In the genomic region with DNA sequence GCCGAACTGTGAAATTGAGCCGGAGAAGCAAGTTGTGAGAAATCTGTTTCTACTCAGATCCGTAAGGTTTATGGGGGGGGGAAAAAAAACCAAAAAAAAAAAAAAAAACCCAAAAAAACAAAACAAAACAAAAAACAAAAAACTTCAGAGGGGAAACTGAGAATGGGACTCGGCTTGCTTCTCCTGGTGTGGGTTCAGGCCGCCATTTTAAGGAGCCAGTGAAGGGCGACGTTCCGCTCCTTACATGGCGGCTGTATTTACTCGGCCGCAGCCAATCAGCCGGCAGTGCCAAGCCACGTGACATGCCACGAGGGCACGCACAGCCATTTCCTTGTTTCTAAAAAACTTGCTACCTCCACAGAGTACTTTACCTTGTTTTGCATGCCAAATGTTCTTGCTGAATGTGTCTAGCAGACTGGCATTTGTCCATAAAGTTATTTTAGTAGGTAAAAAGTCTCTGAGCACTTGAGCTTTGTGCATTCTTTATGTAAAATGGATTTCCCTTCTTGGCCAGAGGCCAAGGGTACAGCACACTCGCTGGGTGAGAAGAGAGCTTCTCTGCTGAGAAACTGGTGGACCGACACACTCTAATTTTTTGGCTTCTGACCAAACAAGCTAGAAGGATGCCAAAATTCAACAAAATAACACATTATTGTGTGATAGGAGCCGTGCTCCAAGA, we compare ENCODE assay signal across 9 cellular contexts.
DNase-seq lines count a peak whose midpoint lies in the region; ATAC-seq and TF ChIP-seq lines count a peak whose summit lies in the region.
"Had no signal": no experiment of that assay in that cellular context is flagged by ENCODE, and none has a peak within 500 bp of the region (broad histone marks: within the 10 kb centered on the region; RNA-seq: fewer than 3 reads in every experiment).

No MANE protein-coding gene starts in this region.

- peak overlapping the region; percentile 62 for H3K9ac ChIP-seq in GM23248

- in situ Hi-C loops in GM23248 (cut with MboI) = no loop called here

- H3K79me2 ChIP-seq in GM23248 (ENCODE audit: insufficient read depth) = no peaks in the 10 kb centered on the region

- no peaks in the 10 kb centered on the region for H3K9me3 ChIP-seq in GM23248 (ENCODE audit: low read depth)

- H3K36me3 Mint-ChIP-seq in osteocyte (ENCODE audit: unreplicated experiment) = no peaks in the 10 kb centered on the region
- H3K36me3 Mint-ChIP-seq in activated T-cell treated with anti-CD3 and anti-CD28 coated beads, Interleukin-2, amount 50 U/mL, for 72 hours (ENCODE audit: insufficient read depth in 2 of 2) = no peaks in the 10 kb centered on the region

- peaks cover 25% of the 10 kb centered on the region for H3F3A ChIP-seq in GM23248 (ENCODE audit: insufficient read depth)

- H3K27ac ChIP-seq in GM23248 = peak overlapping the region; percentile 25

- no peaks in the 10 kb centered on the region for H4K20me1 ChIP-seq in GM23248 (ENCODE audit: insufficient read depth)

- H3K4me3 ChIP-seq in GM23248 (peak overlapping the region; percentile 56), fibroblast of pulmonary artery (replicated peaks; ENCODE audit: low read depth, low read length) (peak overlapping the region; percentile 9)

- peaks cover 23% of the 10 kb centered on the region for H3K4me1 ChIP-seq in GM23248 (ENCODE audit: insufficient read depth)

- no peaks in the 10 kb centered on the region for H3K27me3 ChIP-seq in GM23248 (replicated peaks; ENCODE audit: insufficient read depth)

- H3K9me3 Mint-ChIP-seq in osteocyte (ENCODE audit: unreplicated experiment) = no peaks in the 10 kb centered on the region
- no peaks in the 10 kb centered on the region for H3K9me3 Mint-ChIP-seq in activated T-cell treated with anti-CD3 and anti-CD28 coated beads, Interleukin-2, amount 50 U/mL, for 72 hours

- H3K4me3 Mint-ChIP-seq in osteocyte (ENCODE audit: unreplicated experiment) = peak overlapping the region; percentile 44
- H3K4me3 Mint-ChIP-seq in activated T-cell treated with anti-CD3 and anti-CD28 coated beads, Interleukin-2, amount 50 U/mL, for 72 hours = no peak overlapping the region

- TF ChIP-seq CTCF in fibroblast of pulmonary artery (IDR thresholded peaks at IDR 0.05; ENCODE audit: low read length, missing control alignments) = no peak
- no peak for TF ChIP-seq CTCF in osteocyte (IDR thresholded peaks at IDR 0.05)

- peaks cover 46% of the 10 kb centered on the region for H3K4me1 Mint-ChIP-seq in osteocyte (ENCODE audit: unreplicated experiment)
- no peaks in the 10 kb centered on the region for H3K4me1 Mint-ChIP-seq in activated T-cell treated with anti-CD3 and anti-CD28 coated beads, Interleukin-2, amount 50 U/mL, for 72 hours (ENCODE audit: low read depth)

- H3K27ac Mint-ChIP-seq in osteocyte (ENCODE audit: unreplicated experiment) = peak overlapping the region; percentile 73
- H3K27ac Mint-ChIP-seq in activated T-cell treated with anti-CD3 and anti-CD28 coated beads, Interleukin-2, amount 50 U/mL, for 72 hours = no peak overlapping the region

- H3K4me2 ChIP-seq in GM23248 (ENCODE audit: unreplicated experiment) = peak overlapping the region; percentile 66

- no peaks in the 10 kb centered on the region for H3K27me3 Mint-ChIP-seq in osteocyte (ENCODE audit: unreplicated experiment)
- no peaks in the 10 kb centered on the region for H3K27me3 Mint-ChIP-seq in activated T-cell treated with anti-CD3 and anti-CD28 coated beads, Interleukin-2, amount 50 U/mL, for 72 hours (ENCODE audit: low read depth)

- 8 to 9% methylated on average over 18 of the region's 18 CpGs for WGBS in GM23248 (ENCODE audit: low coverage in 1 of 2, low lambda C conversion rate in 2 of 2, missing lambda C conversion rate in 2 of 2), 2 experiments

- DNase-seq in GM23248 = peak; percentile 92
- peak; percentile 55 for DNase-seq in RPMI8226
- peak; percentile 96 for DNase-seq in fibroblast of pulmonary artery (ENCODE audit: low read depth)
- DNase-seq in osteocyte (ENCODE audit: extremely low spot score, unreplicated experiment) = no peak
- no peak for DNase-seq in effector CD4-positive, alpha-beta T cell
- DNase-seq in activated T-cell treated with anti-CD3 and anti-CD28 coated beads, Interleukin-2, amount 50 U/mL, for 72 hours = no peak
- no peak for DNase-seq in MV-4-11 (lab: John Stamatoyannopoulos, UW)

- H2AFZ ChIP-seq in GM23248 = peak overlapping the region; percentile 91

- no peaks in the 10 kb centered on the region for H3K9me2 ChIP-seq in GM23248 (ENCODE audit: insufficient read depth)

- no peaks in the 10 kb centered on the region for H3K36me3 ChIP-seq in GM23248 (ENCODE audit: low read depth)

- no peak for ATAC-seq in activated T-cell treated with anti-CD3 and anti-CD28 coated beads, Interleukin-2, amount 50 U/mL, for 72 hours (replicated peaks in 1 of 2)
- no peak for ATAC-seq in HG03135 (IDR thresholded peaks at IDR 0.05; ENCODE audit: unreplicated experiment)
- ATAC-seq: HCT116 had no signal

Comparison
In these comparisons a context has a peak if more than half of its experiments do, and no peak if none do; other contexts are left out.
1. DNase-seq: peak in GM23248 (single experiment), RPMI8226 (single experiment) and fibroblast of pulmonary artery (single experiment); none in osteocyte (single experiment), effector CD4-positive, alpha-beta T cell (single experiment), activated T-cell treated with anti-CD3 and anti-CD28 coated beads, Interleukin-2, amount 50 U/mL, for 72 hours (0 of 2) and MV-4-11 (single experiment).